16 cellular contexts compared by ENCODE assay signal in genomic region chr14:51022769-51023168, GRCh38.
"Had no signal": no experiment of that assay in that cellular context is flagged by ENCODE, and none has a peak within 500 bp of the region (broad histone marks: within the 10 kb centered on the region; RNA-seq: fewer than 3 reads in every experiment).

No MANE protein-coding gene starts in this region.

- DNase-seq: activated CD4-positive, alpha-beta memory T cell treated with anti-CD3 and anti-CD28 coated beads, Interleukin-2, amount 10 ng/mL, durations not matched to agents 7 days and 5 days; activated gamma-delta T cell; activated naive CD8-positive, alpha-beta T cell treated with anti-CD3 and anti-CD28 coated beads for 36 hours; activated T-cell treated with anti-CD3 and anti-CD28 coated beads, Interleukin-2, amount 50 U/mL, for 48 hours; effector memory CD4-positive, alpha-beta T cell; nephron progenitor cell; ovary; stimulated activated naive B cell treated with anti-CD40 and anti-IgM and Interleukin-4, amounts not matched to agents 10 μg/mL and 1 μg/mL and 100 μg/mL, for 72 hours; T-cell; T1000 had no signal

- H3K4me1 Mint-ChIP-seq: activated CD4-positive, alpha-beta memory T cell treated with anti-CD3 and anti-CD28 coated beads, Interleukin-2, amount 10 ng/mL, durations not matched to agents 7 days and 5 days; activated naive CD8-positive, alpha-beta T cell treated with anti-CD3 and anti-CD28 coated beads for 36 hours; memory B cell; stimulated activated naive B cell treated with anti-CD40 and anti-IgM and Interleukin-4, amounts not matched to agents 10 μg/mL and 1 μg/mL and 100 μg/mL, for 72 hours; T-cell had no signal

- H3K36me3 Mint-ChIP-seq: memory B cell; stimulated activated naive B cell treated with anti-CD40 and anti-IgM and Interleukin-4, amounts not matched to agents 10 μg/mL and 1 μg/mL and 100 μg/mL, for 72 hours; T-cell had no signal

- ATAC-seq: left lobe of liver; stimulated activated naive B cell treated with anti-CD40 and anti-IgM and Interleukin-4, amounts not matched to agents 10 μg/mL and 1 μg/mL and 100 μg/mL, for 72 hours; T-cell had no signal

- H3K4me3 Mint-ChIP-seq: activated CD4-positive, alpha-beta memory T cell treated with anti-CD3 and anti-CD28 coated beads, Interleukin-2, amount 10 ng/mL, durations not matched to agents 7 days and 5 days; activated naive CD8-positive, alpha-beta T cell treated with anti-CD3 and anti-CD28 coated beads for 36 hours; memory B cell; nephron progenitor cell; stimulated activated naive B cell treated with anti-CD40 and anti-IgM and Interleukin-4, amounts not matched to agents 10 μg/mL and 1 μg/mL and 100 μg/mL, for 72 hours; T-cell had no signal

- H3K27ac Mint-ChIP-seq: activated CD4-positive, alpha-beta memory T cell treated with anti-CD3 and anti-CD28 coated beads, Interleukin-2, amount 10 ng/mL, durations not matched to agents 7 days and 5 days; activated naive CD8-positive, alpha-beta T cell treated with anti-CD3 and anti-CD28 coated beads for 36 hours; memory B cell; stimulated activated naive B cell treated with anti-CD40 and anti-IgM and Interleukin-4, amounts not matched to agents 10 μg/mL and 1 μg/mL and 100 μg/mL, for 72 hours; T-cell had no signal

- H3K27ac ChIP-seq: ascending aorta, cardiac muscle cell, coronary artery, ovary, right atrium auricular region had no signal

- H3K27me3 Mint-ChIP-seq: activated naive CD8-positive, alpha-beta T cell treated with anti-CD3 and anti-CD28 coated beads for 36 hours had no signal

- H3K9me3 Mint-ChIP-seq: activated CD4-positive, alpha-beta memory T cell treated with anti-CD3 and anti-CD28 coated beads, Interleukin-2, amount 10 ng/mL, durations not matched to agents 7 days and 5 days; activated naive CD8-positive, alpha-beta T cell treated with anti-CD3 and anti-CD28 coated beads for 36 hours; memory B cell; nephron progenitor cell; stimulated activated naive B cell treated with anti-CD40 and anti-IgM and Interleukin-4, amounts not matched to agents 10 μg/mL and 1 μg/mL and 100 μg/mL, for 72 hours; T-cell had no signal
